In genomic region chrY:2854145-2854774, GRCh38 we compare ENCODE assay signal across 27 cellular contexts. TPM values are rescaled to one million over a fixed set of nuclear protein-coding genes. Genes with fewer than 3 reads are reported as not detected.
"Had no signal": no experiment of that assay in that cellular context is flagged by ENCODE, and none has a peak within 500 bp of the region (broad histone marks: within the 10 kb centered on the region; RNA-seq: fewer than 3 reads in every experiment).

No MANE protein-coding gene starts in this region.

- H3K4me1 ChIP-seq: ascending aorta, breast epithelium, SJCRH30 had no signal

- H3K27ac Mint-ChIP-seq: activated CD4-positive, alpha-beta T cell treated with anti-CD3 and anti-CD28 coated beads, Interleukin-2, amount 10 ng/mL, durations not matched to agents 24 days and 14 days; activated T-helper 17 cell treated with anti-CD3 and anti-CD28 coated beads, Interleukin-2, amount 50 U/mL, for 72 hours had no signal

- H3K27me3 Mint-ChIP-seq: activated CD4-positive, alpha-beta T cell treated with anti-CD3 and anti-CD28 coated beads, Interleukin-2, amount 10 ng/mL, durations not matched to agents 24 days and 14 days; activated T-helper 17 cell treated with anti-CD3 and anti-CD28 coated beads, Interleukin-2, amount 50 U/mL, for 72 hours had no signal

- DNase-seq: activated CD4-positive, alpha-beta T cell treated with anti-CD3 and anti-CD28 coated beads, Interleukin-2, amount 10 ng/mL, durations not matched to agents 24 days and 14 days; activated CD4-positive, alpha-beta T cell treated with anti-CD3 and anti-CD28 coated beads, Interleukin-2, amount 50 U/mL, for 4 hours; activated effector memory CD4-positive, alpha-beta T cell treated with anti-CD3 and anti-CD28 coated beads, Interleukin-2, amount 50 U/mL, for 16 hours; activated naive CD4-positive, alpha-beta T cell; activated naive CD4-positive, alpha-beta T cell treated with anti-CD3 and anti-CD28 coated beads, Interleukin-2, amount 50 U/mL, for 16 hours; activated T-cell treated with anti-CD3 and anti-CD28 coated beads, Interleukin-2, amount 50 U/mL, for 1 hour; activated T-cell treated with anti-CD3 and anti-CD28 coated beads, Interleukin-2, amount 50 U/mL, for 72 hours; amygdala; Kasumi-1; KG1; MG63; NCI-H1048; NCI-H1105 treated with DMSO at 0.1 percent for 48 hours; NCI-H1436; NCI-H1694; NCI-H1930; NCI-H345; NCI-H524 treated with DMSO at 0.1 percent for 48 hours; SHP77; SJCRH30 had no signal

- H3K27ac ChIP-seq: ascending aorta, breast epithelium, SJCRH30, SK-N-MC had no signal

- H3K4me3 ChIP-seq: ascending aorta, breast epithelium, MG63, SJCRH30, SK-N-MC had no signal

- H3K9me3 ChIP-seq: ascending aorta, breast epithelium, MG63, SJCRH30 had no signal

- H3K27me3 ChIP-seq: ascending aorta, breast epithelium, MG63, SJCRH30 had no signal

- H3K36me3 ChIP-seq: ascending aorta, breast epithelium, SJCRH30 had no signal

- H3K9me3 Mint-ChIP-seq: activated CD4-positive, alpha-beta T cell treated with anti-CD3 and anti-CD28 coated beads, Interleukin-2, amount 10 ng/mL, durations not matched to agents 24 days and 14 days; activated T-cell treated with anti-CD3 and anti-CD28 coated beads, Interleukin-2, amount 50 U/mL, for 72 hours; activated T-helper 17 cell treated with anti-CD3 and anti-CD28 coated beads, Interleukin-2, amount 50 U/mL, for 72 hours had no signal

- H3K4me3 Mint-ChIP-seq: activated T-cell treated with anti-CD3 and anti-CD28 coated beads, Interleukin-2, amount 50 U/mL, for 72 hours; activated T-helper 17 cell treated with anti-CD3 and anti-CD28 coated beads, Interleukin-2, amount 50 U/mL, for 72 hours had no signal

- ATAC-seq: activated T-cell treated with anti-CD3 and anti-CD28 coated beads, Interleukin-2, amount 50 U/mL, for 72 hours; activated T-helper 17 cell treated with anti-CD3 and anti-CD28 coated beads, Interleukin-2, amount 50 U/mL, for 72 hours; Panc1 had no signal

RNA-seq across cellular contexts. Expression of gene RPS4Y1, which starts 12.9 kb away (rescaled TPM):
- total RNA-seq: ascending aorta, cardiac septum, RPMI7951 had no signal
